Comparison of ENCODE assay signal across 18 cellular contexts in genomic region chrX:96713303-96713702, GRCh38. TPM values are rescaled to one million over a fixed set of nuclear protein-coding genes. Genes with fewer than 3 reads are reported as not detected.
DNase-seq lines count a peak whose midpoint lies in the region; ATAC-seq, FAIRE-seq and TF ChIP-seq lines count a peak whose summit lies in the region.
"Had no signal": no experiment of that assay in that cellular context is flagged by ENCODE, and none has a peak within 500 bp of the region (broad histone marks: within the 10 kb centered on the region; RNA-seq: fewer than 3 reads in every experiment).

No MANE protein-coding gene starts in this region.

- intact Hi-C loops in colonic mucosa (cut with DNase I) (no loop called here), mucosa of descending colon (cut with DNase I, micrococcal nuclease) (no loop called here)
- intact Hi-C loops in activated T-helper 2 cell treated with anti-CD3 and anti-CD28 coated beads, Interferon-gamma antibody, Interleukin-2, Interleukin-4, amounts not matched to agents 10 μg/mL and 5 μg/mL and 100 μg/mL, durations not matched to agents 14 hours and 24 hours and 36 hours (cut with micrococcal nuclease) = no loop called here

- no peaks in the 10 kb centered on the region for H3K27me3 ChIP-seq in colonic mucosa
- H3K27me3 ChIP-seq: BE2C had no signal

- CTCF ChIA-PET in A549 (lab: Yijun Ruan, JAX) = no interaction called here

- no peaks in the 10 kb centered on the region for H3K36me3 ChIP-seq in colonic mucosa
- no peaks in the 10 kb centered on the region for H3K36me3 ChIP-seq in mucosa of descending colon (ENCODE audit: low read depth)
- H3K36me3 ChIP-seq: BE2C had no signal

- H3K9ac ChIP-seq in colonic mucosa (ENCODE audit: low read depth in 2 of 2, low read length in 2 of 2) = no peak overlapping the region

- H3K9me3 ChIP-seq in A549 = no peaks in the 10 kb centered on the region
- H3K9me3 ChIP-seq in colonic mucosa = no peaks in the 10 kb centered on the region
- no peaks in the 10 kb centered on the region for H3K9me3 ChIP-seq in mucosa of descending colon
- H3K9me3 ChIP-seq: BE2C had no signal

- no peaks in the 10 kb centered on the region for H3K27me3 Mint-ChIP-seq in activated T-helper 2 cell treated with anti-CD3 and anti-CD28 coated beads, Interferon-gamma antibody, Interleukin-2, Interleukin-4, amounts not matched to agents 10 μg/mL and 5 μg/mL and 100 μg/mL, durations not matched to agents 14 hours and 24 hours and 36 hours (ENCODE audit: low read depth)
- H3K27me3 Mint-ChIP-seq: CD4-positive, CD25-positive, alpha-beta regulatory T cell had no signal

- no peak for TF ChIP-seq POLR2A in A549 (IDR thresholded peaks at IDR 0.05; ENCODE audit: low read length)

- TF ChIP-seq CTCF in A549 (IDR thresholded peaks at IDR 0.05) (no peak), colonic mucosa (IDR thresholded peaks at IDR 0.05) (no peak), mucosa of descending colon (IDR thresholded peaks at IDR 0.05) (no peak)

- no peaks in the 10 kb centered on the region for H3K9me3 Mint-ChIP-seq in activated T-helper 2 cell treated with anti-CD3 and anti-CD28 coated beads, Interferon-gamma antibody, Interleukin-2, Interleukin-4, amounts not matched to agents 10 μg/mL and 5 μg/mL and 100 μg/mL, durations not matched to agents 14 hours and 24 hours and 36 hours
- H3K9me3 Mint-ChIP-seq: CD4-positive, CD25-positive, alpha-beta regulatory T cell had no signal

- H3K4me3 Mint-ChIP-seq in activated T-helper 2 cell treated with anti-CD3 and anti-CD28 coated beads, Interferon-gamma antibody, Interleukin-2, Interleukin-4, amounts not matched to agents 10 μg/mL and 5 μg/mL and 100 μg/mL, durations not matched to agents 14 hours and 24 hours and 36 hours (ENCODE audit: low read depth) = no peak overlapping the region
- H3K4me3 Mint-ChIP-seq: CD4-positive, CD25-positive, alpha-beta regulatory T cell had no signal

- no peak for ATAC-seq in A549
- peak; percentile 98 for ATAC-seq in mucosa of descending colon
- ATAC-seq in SK-N-SH treated with all-trans-retinoic acid at 6 μM for 48 hours = no peak

- POLR2A ChIA-PET in A549 (lab: Yijun Ruan, JAX) = no interaction called here

- peak in 1 of 2 experiments; percentile 1 for DNase-seq in A549 (ENCODE audit: low read depth in 1 of 2, low spot score in 1 of 2)
- peak; percentile 0 for DNase-seq in LoVo (ENCODE audit: low spot score)
- DNase-seq in colonic mucosa = peak; percentile 40
- peak in 1 of 3 donors; percentile 38 for DNase-seq in mucosa of descending colon
- DNase-seq in activated T-helper 2 cell treated with anti-CD3 and anti-CD28 coated beads, Interferon-gamma antibody, Interleukin-2, Interleukin-4, amounts not matched to agents 10 μg/mL and 5 μg/mL and 100 μg/mL, durations not matched to agents 14 hours and 24 hours and 36 hours (ENCODE audit: low spot score) = no peak
- DNase-seq in NCI-H524 treated with DMSO at 0.1 percent for 48 hours (lab: John Stamatoyannopoulos, UW) = no peak
- DNase-seq in activated T-cell treated with anti-CD3 and anti-CD28 coated beads, Interleukin-2, amount 50 U/mL, for 48 hours = no peak
- DNase-seq: BE2C; CD4-positive, CD25-positive, alpha-beta regulatory T cell; COR-L47; DMS79; IMR-90; NCI-H1048; NCI-H1436 treated with DMSO at 0.1 percent for 48 hours; NCI-H2029 treated with DMSO at 0.1 percent for 48 hours; NCI-H510A had no signal

- H3K4me1 Mint-ChIP-seq in activated T-helper 2 cell treated with anti-CD3 and anti-CD28 coated beads, Interferon-gamma antibody, Interleukin-2, Interleukin-4, amounts not matched to agents 10 μg/mL and 5 μg/mL and 100 μg/mL, durations not matched to agents 14 hours and 24 hours and 36 hours (ENCODE audit: low read depth) = no peaks in the 10 kb centered on the region

- no peak overlapping the region for H3K27ac ChIP-seq in A549
- peak overlapping the region; percentile 41 for H3K27ac ChIP-seq in colonic mucosa

- peak; percentile 73 for FAIRE-seq in A549 (lab: Jason Lieb, UNC)
- FAIRE-seq: H54 had no signal

- no peak overlapping the region for H3K4me2 ChIP-seq in A549

- H3K4me3 ChIP-seq in A549 (no peak overlapping the region), colonic mucosa (no peak overlapping the region), mucosa of descending colon (no peak overlapping the region)

- no peak overlapping the region for H3K27ac Mint-ChIP-seq in activated T-helper 2 cell treated with anti-CD3 and anti-CD28 coated beads, Interferon-gamma antibody, Interleukin-2, Interleukin-4, amounts not matched to agents 10 μg/mL and 5 μg/mL and 100 μg/mL, durations not matched to agents 14 hours and 24 hours and 36 hours
- H3K27ac Mint-ChIP-seq: CD4-positive, CD25-positive, alpha-beta regulatory T cell had no signal

- TF ChIP-seq EP300 in A549 (IDR thresholded peaks at IDR 0.05) = no peak

- no peaks in the 10 kb centered on the region for H3K36me3 Mint-ChIP-seq in activated T-helper 2 cell treated with anti-CD3 and anti-CD28 coated beads, Interferon-gamma antibody, Interleukin-2, Interleukin-4, amounts not matched to agents 10 μg/mL and 5 μg/mL and 100 μg/mL, durations not matched to agents 14 hours and 24 hours and 36 hours (ENCODE audit: low read depth)
- H3K36me3 Mint-ChIP-seq: CD4-positive, CD25-positive, alpha-beta regulatory T cell had no signal

- no peak for TF ChIP-seq RAD21 in A549 (conservative IDR thresholded peaks at IDR 0.05 in 1 of 2, IDR thresholded peaks at IDR 0.05 in 1 of 2)

- H3K4me1 ChIP-seq in A549 = peaks cover 6% of the 10 kb centered on the region; the same call in 1 of the 3 replicates
- H3K4me1 ChIP-seq in colonic mucosa = peaks cover 3% of the 10 kb centered on the region
- peaks cover 6% of the 10 kb centered on the region for H3K4me1 ChIP-seq in mucosa of descending colon (ENCODE audit: low read depth)
- H3K4me1 ChIP-seq: BE2C had no signal

TF ChIP-seq in A549, 52 proteins besides CTCF, POLR2A, EP300 and RAD21 (continues in another document):
- TF ChIP-seq RFX5 (IDR thresholded peaks at IDR 0.05) = no peak
- no peak for TF ChIP-seq E2F6 (IDR thresholded peaks at IDR 0.05; ENCODE audit: borderline replicate concordance, low read depth)
- TF ChIP-seq BCL3 (IDR thresholded peaks at IDR 0.05) = no peak
- TF ChIP-seq ZFP36 (IDR thresholded peaks at IDR 0.05; ENCODE audit: borderline replicate concordance, partially characterized antibody) = no peak

TF ChIP-seq in SK-N-SH treated with all-trans-retinoic acid at 6 μM for 48 hours, 23 proteins besides CTCF, POLR2A, EP300 and RAD21 (continues in another document):
- TF ChIP-seq SNAI2 (CRISPR knock-in tag; IDR thresholded peaks at IDR 0.05) = no peak
- no peak for TF ChIP-seq ISL1 (CRISPR knock-in tag; IDR thresholded peaks at IDR 0.05)
- TF ChIP-seq ARNTL (CRISPR knock-in tag; IDR thresholded peaks at IDR 0.05; ENCODE audit: borderline replicate concordance, low read depth) = no peak
- TF ChIP-seq OSR1 (CRISPR knock-in tag; IDR thresholded peaks at IDR 0.05) = no peak
- TF ChIP-seq ZNF565 (CRISPR knock-in tag; conservative IDR thresholded peaks at IDR 0.05; ENCODE audit: low read depth) = no peak
- TF ChIP-seq CSDC2 (CRISPR knock-in tag; IDR thresholded peaks at IDR 0.05) = no peak
- TF ChIP-seq PATZ1 (CRISPR knock-in tag; IDR thresholded peaks at IDR 0.05; ENCODE audit: borderline replicate concordance) = no peak
- no peak for TF ChIP-seq TSHZ2 (CRISPR knock-in tag; IDR thresholded peaks at IDR 0.05)

RNA-seq across cellular contexts. Expression of gene DIAPH2, which starts 28.7 kb away (rescaled TPM):
- polyA plus RNA-seq in A549 (2011; rRNA removed) (7.6 and 10.0 TPM in 2 replicates), A549 (2017; fragmentation: RNase III; extraction: RNeasy Plus Mini Kit Qiagen cat#74134 plus additional on column Dnase treatment) (3.7 to 4.3 TPM (median 3.9 TPM) in 3 replicates)
- polyA plus RNA-seq in A549 (2012; cell fraction: cytosol; rRNA removed) = 1.1 and 1.2 TPM in 2 replicates
- 0.97 and 1.5 TPM in 2 replicates for polyA plus RNA-seq in A549 (2012; cell fraction: nucleus; rRNA removed)
- 9.8 and 10.6 TPM in 2 replicates for polyA minus RNA-seq in A549 (2011; rRNA and poly(A)+ RNA removed)
- total RNA-seq in colonic mucosa (10 to 100 TPM; 19.1 to 31.9 TPM), mucosa of descending colon (10 to 100 TPM; 26.7 to 40.2 (median 29.6) TPM)
- 14.7 and 14.9 TPM in 2 replicates for total RNA-seq in activated T-helper 2 cell treated with anti-CD3 and anti-CD28 coated beads, Interferon-gamma antibody, Interleukin-2, Interleukin-4, amounts not matched to agents 10 μg/mL and 5 μg/mL and 100 μg/mL, durations not matched to agents 14 hours and 24 hours and 36 hours

Comparison
In these comparisons a context has a peak if more than half of its experiments do, and no peak if none do; other contexts are left out.
1. DNase-seq: peak in LoVo (single experiment) and colonic mucosa (single experiment); none in activated T-helper 2 cell treated with anti-CD3 and anti-CD28 coated beads, Interferon-gamma antibody, Interleukin-2, Interleukin-4, amounts not matched to agents 10 μg/mL and 5 μg/mL and 100 μg/mL, durations not matched to agents 14 hours and 24 hours and 36 hours (single experiment), NCI-H524 treated with DMSO at 0.1 percent for 48 hours (single experiment) and activated T-cell treated with anti-CD3 and anti-CD28 coated beads, Interleukin-2, amount 50 U/mL, for 48 hours (0 of 2).